In the genomic region with DNA sequence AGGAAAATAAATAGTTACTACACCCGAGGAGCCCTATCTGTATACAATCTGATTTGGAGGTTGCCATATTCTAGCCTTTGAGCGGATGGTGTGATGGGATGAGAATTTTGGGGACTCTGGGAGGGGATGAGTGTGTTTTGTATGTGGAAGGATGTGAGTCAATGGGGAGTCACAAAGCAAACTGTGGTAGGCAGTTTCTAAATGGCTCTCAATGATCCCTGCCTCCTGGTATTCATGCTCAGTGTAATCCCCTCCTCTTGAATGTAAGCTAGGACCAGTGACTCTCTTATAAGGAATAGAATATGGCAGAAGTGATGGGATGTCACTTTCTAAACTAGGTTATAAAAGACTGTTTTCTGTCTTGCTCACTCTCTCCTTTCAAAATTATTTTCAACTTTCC, we compare ENCODE assay signal across 16 cellular contexts.
DNase-seq lines count a peak whose midpoint lies in the region; ATAC-seq, FAIRE-seq and TF ChIP-seq lines count a peak whose summit lies in the region.
"Had no signal": no experiment of that assay in that cellular context is flagged by ENCODE, and none has a peak within 500 bp of the region (broad histone marks: within the 10 kb centered on the region; RNA-seq: fewer than 3 reads in every experiment).

No MANE protein-coding gene starts in this region.

- H3K9ac ChIP-seq in HepG2 (ENCODE audit: insufficient read depth, low read depth, low read length), result no peak overlapping the region
- H3K9ac ChIP-seq: BLaER1, KMS-11 had no signal

- no peak for TF ChIP-seq RAD21 in HepG2 (CRISPR knock-in tag; IDR thresholded peaks at IDR 0.05)

- intact Hi-C loops in right lobe of liver (cut with DNase I), result no loop called here
- intact Hi-C loops in HepG2 (cut with micrococcal nuclease; ENCODE audit: unreplicated experiment), result no loop called here

- TF ChIP-seq EP300 in HepG2 (IDR thresholded peaks at IDR 0.05; ENCODE audit: low read depth in 2 of 2, low read length in 2 of 2) (no peak), HepG2 (CRISPR knock-in tag; IDR thresholded peaks at IDR 0.05; ENCODE audit: borderline replicate concordance) (no peak)

- no TSS peak for BruUV-seq in HepG2 (replicated peaks; lab: Mats Ljungman, UMichigan)

- no peak for TF ChIP-seq CTCF in HFFc6 (IDR thresholded peaks at IDR 0.05)
- TF ChIP-seq CTCF in foreskin fibroblast (IDR thresholded peaks at IDR 0.05; ENCODE audit: low read depth, low read length), result no peak
- TF ChIP-seq CTCF in right lobe of liver (IDR thresholded peaks at IDR 0.05), result no peak
- TF ChIP-seq CTCF in HepG2 (CRISPR knock-in tag; IDR thresholded peaks at IDR 0.05), result no peak

- DNase-seq in HFFc6, result peak; percentile 0
- DNase-seq in RKO (ENCODE audit: low spot score), result peak; percentile 69
- peak; percentile 71 to 82 for DNase-seq in foreskin fibroblast
- no peak for DNase-seq in right lobe of liver
- DNase-seq in midbrain (lab: John Stamatoyannopoulos, UW), result no peak
- DNase-seq in HepG2 (ENCODE audit: low spot score), result no peak
- DNase-seq in RCC 7860 (ENCODE audit: low spot score), result no peak
- DNase-seq: MM.1S, NCI-H1105, NCI-H187, NCI-H446 treated with DMSO at 0.1 percent for 48 hours, NCI-H748 treated with DMSO at 0.1 percent for 48 hours, Peyer's patch, SJCRH30 had no signal

- H3K4me3 Mint-ChIP-seq in HFFc6, result no peak overlapping the region

- no peaks in the 10 kb centered on the region for H3K79me2 ChIP-seq in HepG2 (ENCODE audit: insufficient read depth, low read length)

- no peaks in the 10 kb centered on the region for H3K9me3 ChIP-seq in right lobe of liver
- H3K9me3 ChIP-seq in HepG2 (ENCODE audit: low read length), result peaks cover 9% of the 10 kb centered on the region; the same call in 1 of the 2 replicates
- H3K9me3 ChIP-seq: Peyer's patch, SJCRH30 had no signal

- no peaks in the 10 kb centered on the region for H3K9me3 Mint-ChIP-seq in HFFc6

- no peaks in the 10 kb centered on the region for H3K36me3 ChIP-seq in right lobe of liver
- no peaks in the 10 kb centered on the region for H3K36me3 ChIP-seq in HepG2 (replicated peaks in 1 of 2; ENCODE audit: control insufficient read depth in 1 of 2, insufficient read depth in 2 of 2, low read length in 2 of 2)
- H3K36me3 ChIP-seq: BLaER1, Peyer's patch, SJCRH30 had no signal

- H3K4me1 ChIP-seq in right lobe of liver, result no peaks in the 10 kb centered on the region
- no peaks in the 10 kb centered on the region for H3K4me1 ChIP-seq in HepG2 (ENCODE audit: insufficient read depth, low read length)
- H3K4me1 ChIP-seq: BLaER1, Peyer's patch had no signal

- H2AFZ ChIP-seq in HepG2 (ENCODE audit: low read length), result no peak overlapping the region

- peaks cover 45% of the 10 kb centered on the region for H3K4me1 Mint-ChIP-seq in HFFc6 (ENCODE audit: low read depth)

- FAIRE-seq in HepG2 (lab: Jason Lieb, UNC) (no peak), RCC 7860 (lab: Jason Lieb, UNC) (no peak)

- CTCF ChIA-PET in HepG2 (lab: Yijun Ruan, JAX; ENCODE audit: low intra/inter-chr PET ratio, low total read pairs), result no interaction called here

- H3K27me3 ChIP-seq in right lobe of liver (no peaks in the 10 kb centered on the region), HepG2 (ENCODE audit: control insufficient read depth in 1 of 2, insufficient read depth in 2 of 2, low read length in 2 of 2) (no peaks in the 10 kb centered on the region)
- H3K27me3 ChIP-seq: BLaER1, Peyer's patch, SJCRH30 had no signal

- POLR2A ChIA-PET in HepG2 (lab: Yijun Ruan, JAX), result no interaction called here

- no peaks in the 10 kb centered on the region for H4K20me1 ChIP-seq in HepG2 (ENCODE audit: insufficient read depth, low read length)
- H4K20me1 ChIP-seq: BLaER1 had no signal

- no peaks in the 10 kb centered on the region; the same call in 1 of the 2 replicates for H3K27me3 Mint-ChIP-seq in HFFc6 (ENCODE audit: insufficient read depth)

- H3K36me3 Mint-ChIP-seq in HFFc6 (ENCODE audit: low read depth), result no peaks in the 10 kb centered on the region

- TF ChIP-seq POLR2A in right lobe of liver (IDR thresholded peaks at IDR 0.05) (no peak), HepG2 (IDR thresholded peaks at IDR 0.05; ENCODE audit: insufficient read depth in 1 of 2, low read depth in 2 of 2, low read length in 2 of 2) (no peak)

- no peak overlapping the region for H3K4me3 ChIP-seq in foreskin fibroblast (ENCODE audit: low read depth in 1 of 2, low read length in 2 of 2)
- H3K4me3 ChIP-seq in right lobe of liver, result no peak overlapping the region
- no peak overlapping the region for H3K4me3 ChIP-seq in HepG2 (replicated peaks in 1 of 3; ENCODE audit: insufficient read depth in 1 of 3, low read depth in 2 of 3, low read length in 3 of 3)
- H3K4me3 ChIP-seq: BLaER1, Peyer's patch, SJCRH30 had no signal

- in situ Hi-C loops in HepG2 (cut with HindIII; ENCODE audit: extremely low pct_ligation_motif_present, low pct_unique_long_range_greater_than_20kb), result no loop called here

- H3K4me2 ChIP-seq in HepG2 (ENCODE audit: low read depth, low read length), result no peak overlapping the region
- H3K4me2 ChIP-seq: BLaER1, KMS-11 had no signal

- 78% methylated on average over 2 of the region's 2 CpGs for WGBS in right lobe of liver (ENCODE audit: insufficient coverage, low coverage, low lambda C conversion rate, missing lambda C conversion rate)
- 21% methylated on average over 2 of the region's 2 CpGs for WGBS in HepG2 (ENCODE audit: low lambda C conversion rate)

- no peak for ATAC-seq in right lobe of liver
- ATAC-seq in HepG2, result no peak

- peak overlapping the region; percentile 23; the same call in 1 of the 2 replicates for H3K27ac Mint-ChIP-seq in HFFc6

- H3K27ac ChIP-seq in right lobe of liver (no peak overlapping the region), HepG2 (ENCODE audit: extremely low read length, insufficient read depth, low read length) (no peak overlapping the region)
- H3K27ac ChIP-seq: BLaER1, KMS-11, Peyer's patch, SJCRH30 had no signal

TF ChIP-seq in HepG2, 621 proteins besides CTCF, POLR2A, EP300 and RAD21:
- TF ChIP-seq ZNF597 (CRISPR knock-in tag; IDR thresholded peaks at IDR 0.05), result no peak
- TF ChIP-seq, protein P1, sequence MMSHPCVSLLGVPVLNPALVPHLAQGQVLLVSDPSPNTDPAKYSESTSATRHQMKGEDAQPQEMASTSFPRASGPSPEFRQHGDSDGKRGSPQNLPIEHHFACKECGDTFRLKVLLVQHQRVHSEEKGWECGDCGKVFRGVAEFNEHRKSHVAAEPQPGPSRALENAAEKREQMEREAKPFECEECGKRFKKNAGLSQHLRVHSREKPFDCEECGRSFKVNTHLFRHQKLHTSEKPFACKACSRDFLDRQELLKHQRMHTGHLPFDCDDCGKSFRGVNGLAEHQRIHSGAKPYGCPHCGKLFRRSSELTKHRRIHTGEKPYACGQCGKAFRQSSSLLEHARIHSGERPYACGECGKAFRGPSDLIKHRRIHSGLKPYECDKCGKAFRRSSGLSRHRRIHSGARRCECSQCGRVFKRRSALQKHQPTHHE (CRISPR knock-in tag; IDR thresholded peaks at IDR 0.05; ENCODE audit: borderline replicate concordance), result no peak
- no peak for TF ChIP-seq ZBTB38 (CRISPR knock-in tag; IDR thresholded peaks at IDR 0.05)
- TF ChIP-seq ZNF17 (CRISPR knock-in tag; IDR thresholded peaks at IDR 0.05), result no peak
- no peak for TF ChIP-seq DZIP1 (CRISPR knock-in tag; IDR thresholded peaks at IDR 0.05)
- no peak for TF ChIP-seq MEIS1 (CRISPR knock-in tag; IDR thresholded peaks at IDR 0.05; ENCODE audit: borderline replicate concordance)
- no peak for TF ChIP-seq MTERF4 (CRISPR knock-in tag; IDR thresholded peaks at IDR 0.05)
- no peak for TF ChIP-seq SNAPC2 (CRISPR knock-in tag; IDR thresholded peaks at IDR 0.05)
- TF ChIP-seq THAP11 (CRISPR knock-in tag; IDR thresholded peaks at IDR 0.05), result no peak
- TF ChIP-seq ZNF160 (CRISPR knock-in tag; IDR thresholded peaks at IDR 0.05), result no peak
- no peak for TF ChIP-seq ZNF839 (CRISPR knock-in tag; IDR thresholded peaks at IDR 0.05; ENCODE audit: borderline replicate concordance)
- TF ChIP-seq ZNF337 (CRISPR knock-in tag; IDR thresholded peaks at IDR 0.05; ENCODE audit: borderline replicate concordance, low read depth), result no peak

Comparison
In these comparisons a context has a peak if more than half of its experiments do, and no peak if none do; other contexts are left out.
1. DNase-seq: peak in HFFc6 (single experiment), RKO (single experiment) and foreskin fibroblast (2 of 2); none in right lobe of liver (0 of 3), midbrain (single experiment), HepG2 (single experiment) and RCC 7860 (single experiment).